ENCODE assay signal across 23 cellular contexts in genomic region chr1:175297291-175297690, GRCh38.
"Had no signal": no experiment of that assay in that cellular context is flagged by ENCODE, and none has a peak within 500 bp of the region (broad histone marks: within the 10 kb centered on the region; RNA-seq: fewer than 3 reads in every experiment).

No MANE protein-coding gene starts in this region.

- ATAC-seq: left cardiac atrium, lower lobe of right lung, pancreas, right cardiac atrium had no signal

- H3K4me1 ChIP-seq: esophagus muscularis mucosa, left ventricle myocardium inferior, lower lobe of right lung, pancreas, stomach, transverse colon had no signal

- H3K9me3 ChIP-seq: lower lobe of right lung, stomach, thoracic aorta, transverse colon had no signal

- H3K36me3 ChIP-seq: esophagus muscularis mucosa, left ventricle myocardium inferior, lower lobe of right lung, pancreas, stomach, thoracic aorta, transverse colon had no signal

- H3K27ac ChIP-seq: epithelial cell of prostate, esophagus muscularis mucosa, hepatocyte, left ventricle myocardium inferior, lower lobe of right lung, pancreas, stomach, thoracic aorta, transverse colon had no signal

- H3K4me3 Mint-ChIP-seq: memory B cell, mesothelial cell of epicardium, nephron had no signal

- H3K27ac Mint-ChIP-seq: memory B cell, mesothelial cell of epicardium, nephron, progenitor cell of endocrine pancreas had no signal

- H3K4me1 Mint-ChIP-seq: mesothelial cell of epicardium, nephron had no signal

- H3K27me3 ChIP-seq: esophagus muscularis mucosa, hepatocyte, pancreas, stomach, transverse colon had no signal

- DNase-seq: effector memory CD4-positive, alpha-beta T cell; foreskin fibroblast; head of caudate nucleus; kidney; left cardiac atrium; left ventricle myocardium inferior; lower lobe of right lung; occipital lobe; pancreas; right cardiac atrium; small intestine; stimulated activated CD4-positive, alpha-beta T cell treated with anti-CD3 and anti-CD28 coated beads, Interleukin-12 subunit alpha, Interleukin-12 subunit beta, amount 100 ng/mL, for 4 hours; stomach; substantia nigra; transverse colon had no signal

- H3K36me3 Mint-ChIP-seq: memory B cell, mesothelial cell of epicardium had no signal

- H3K27me3 Mint-ChIP-seq: memory B cell, progenitor cell of endocrine pancreas had no signal

- H3K4me3 ChIP-seq: esophagus muscularis mucosa, hepatocyte, left ventricle myocardium inferior, lower lobe of right lung, pancreas, stomach, thoracic aorta, transverse colon had no signal
